10 cellular contexts compared by ENCODE assay signal in the genomic region with DNA sequence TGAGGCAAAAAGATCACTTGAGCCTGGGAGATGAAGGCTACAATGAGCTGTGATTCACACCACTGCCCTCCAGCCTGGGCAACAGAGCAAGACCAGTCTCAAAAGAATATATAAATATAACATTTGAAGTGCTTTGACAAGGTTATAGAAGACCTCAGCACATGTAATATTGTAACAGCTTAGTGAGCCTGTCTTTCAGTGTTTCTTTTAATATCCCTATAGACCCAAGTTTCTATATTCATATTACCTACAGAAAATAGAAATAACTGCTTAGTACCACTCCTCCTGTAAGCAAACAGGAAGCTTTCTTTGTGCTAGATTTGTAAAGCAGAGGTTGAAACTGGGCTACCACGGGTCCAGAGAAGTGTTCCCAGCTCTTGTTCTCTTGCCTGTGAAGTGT.
DNase-seq lines count a peak whose midpoint lies in the region; ATAC-seq lines count a peak whose summit lies in the region.
"Had no signal": no experiment of that assay in that cellular context is flagged by ENCODE, and none has a peak within 500 bp of the region (broad histone marks: within the 10 kb centered on the region; RNA-seq: fewer than 3 reads in every experiment).

No MANE protein-coding gene starts in this region.

- H3K27ac Mint-ChIP-seq in stimulated activated naive B cell treated with anti-CD40 and anti-IgM and Interleukin-4, amounts not matched to agents 10 μg/mL and 1 μg/mL and 100 μg/mL, for 72 hours = peak overlapping the region; percentile 82
- H3K27ac Mint-ChIP-seq in stimulated activated memory B cell treated with anti-CD40 and anti-IgM and Interleukin-4, amounts not matched to agents 10 μg/mL and 1 μg/mL and 100 μg/mL, for 72 hours = no peak overlapping the region

- DNase-seq in stimulated activated naive B cell treated with anti-CD40 and anti-IgM and Interleukin-4, amounts not matched to agents 10 μg/mL and 1 μg/mL and 100 μg/mL, for 72 hours = no peak
- no peak for DNase-seq in activated CD4-positive, CD25-positive, alpha-beta regulatory T cell treated with anti-CD3 and anti-CD28 coated beads, Interleukin-2, amount 50 U/mL, for 72 hours
- DNase-seq: cortex of kidney, NCI-H1105 treated with DMSO at 0.1 percent for 48 hours, NCI-H524 had no signal

- peaks cover 13 to 18% of the 10 kb centered on the region in 2 donors for H3K4me1 Mint-ChIP-seq in stimulated activated naive B cell treated with anti-CD40 and anti-IgM and Interleukin-4, amounts not matched to agents 10 μg/mL and 1 μg/mL and 100 μg/mL, for 72 hours
- H3K4me1 Mint-ChIP-seq in stimulated activated memory B cell treated with anti-CD40 and anti-IgM and Interleukin-4, amounts not matched to agents 10 μg/mL and 1 μg/mL and 100 μg/mL, for 72 hours = peaks cover 11% of the 10 kb centered on the region

- H3K4me3 Mint-ChIP-seq in stimulated activated naive B cell treated with anti-CD40 and anti-IgM and Interleukin-4, amounts not matched to agents 10 μg/mL and 1 μg/mL and 100 μg/mL, for 72 hours = no peak overlapping the region
- no peak overlapping the region for H3K4me3 Mint-ChIP-seq in stimulated activated memory B cell treated with anti-CD40 and anti-IgM and Interleukin-4, amounts not matched to agents 10 μg/mL and 1 μg/mL and 100 μg/mL, for 72 hours

- no peaks in the 10 kb centered on the region for H3K9me3 Mint-ChIP-seq in stimulated activated naive B cell treated with anti-CD40 and anti-IgM and Interleukin-4, amounts not matched to agents 10 μg/mL and 1 μg/mL and 100 μg/mL, for 72 hours
- no peaks in the 10 kb centered on the region for H3K9me3 Mint-ChIP-seq in stimulated activated memory B cell treated with anti-CD40 and anti-IgM and Interleukin-4, amounts not matched to agents 10 μg/mL and 1 μg/mL and 100 μg/mL, for 72 hours

- ATAC-seq in GM19043 (IDR thresholded peaks at IDR 0.05; ENCODE audit: low read depth, unreplicated experiment) = peak; percentile 67
- peak; percentile 47 for ATAC-seq in HG02623 (IDR thresholded peaks at IDR 0.05; ENCODE audit: unreplicated experiment)
- peak; percentile 75 for ATAC-seq in HG03571 (IDR thresholded peaks at IDR 0.05; ENCODE audit: unreplicated experiment)
- ATAC-seq in stimulated activated naive B cell treated with anti-CD40 and anti-IgM and Interleukin-4, amounts not matched to agents 10 μg/mL and 1 μg/mL and 100 μg/mL, for 72 hours (replicated peaks) = peak in 1 of 2 donors; percentile 45
- ATAC-seq in GM19467 (IDR thresholded peaks at IDR 0.05; ENCODE audit: unreplicated experiment) = no peak
- no peak for ATAC-seq in stimulated activated memory B cell treated with anti-CD40 and anti-IgM and Interleukin-4, amounts not matched to agents 10 μg/mL and 1 μg/mL and 100 μg/mL, for 72 hours

- H3K27me3 Mint-ChIP-seq in stimulated activated naive B cell treated with anti-CD40 and anti-IgM and Interleukin-4, amounts not matched to agents 10 μg/mL and 1 μg/mL and 100 μg/mL, for 72 hours = no peaks in the 10 kb centered on the region
- no peaks in the 10 kb centered on the region for H3K27me3 Mint-ChIP-seq in stimulated activated memory B cell treated with anti-CD40 and anti-IgM and Interleukin-4, amounts not matched to agents 10 μg/mL and 1 μg/mL and 100 μg/mL, for 72 hours

- H3K36me3 Mint-ChIP-seq in stimulated activated naive B cell treated with anti-CD40 and anti-IgM and Interleukin-4, amounts not matched to agents 10 μg/mL and 1 μg/mL and 100 μg/mL, for 72 hours = peaks cover 8 to 16% of the 10 kb centered on the region in 2 donors
- H3K36me3 Mint-ChIP-seq in stimulated activated memory B cell treated with anti-CD40 and anti-IgM and Interleukin-4, amounts not matched to agents 10 μg/mL and 1 μg/mL and 100 μg/mL, for 72 hours = peaks cover 23% of the 10 kb centered on the region

Comparison
In these comparisons a context has a peak if more than half of its experiments do, and no peak if none do; other contexts are left out.
1. ATAC-seq: peak in GM19043 (single experiment), HG02623 (single experiment) and HG03571 (single experiment); none in GM19467 (single experiment) and stimulated activated memory B cell treated with anti-CD40 and anti-IgM and Interleukin-4, amounts not matched to agents 10 μg/mL and 1 μg/mL and 100 μg/mL, for 72 hours (single experiment).